Comparison of ENCODE assay signal across 8 cellular contexts in the genomic region with DNA sequence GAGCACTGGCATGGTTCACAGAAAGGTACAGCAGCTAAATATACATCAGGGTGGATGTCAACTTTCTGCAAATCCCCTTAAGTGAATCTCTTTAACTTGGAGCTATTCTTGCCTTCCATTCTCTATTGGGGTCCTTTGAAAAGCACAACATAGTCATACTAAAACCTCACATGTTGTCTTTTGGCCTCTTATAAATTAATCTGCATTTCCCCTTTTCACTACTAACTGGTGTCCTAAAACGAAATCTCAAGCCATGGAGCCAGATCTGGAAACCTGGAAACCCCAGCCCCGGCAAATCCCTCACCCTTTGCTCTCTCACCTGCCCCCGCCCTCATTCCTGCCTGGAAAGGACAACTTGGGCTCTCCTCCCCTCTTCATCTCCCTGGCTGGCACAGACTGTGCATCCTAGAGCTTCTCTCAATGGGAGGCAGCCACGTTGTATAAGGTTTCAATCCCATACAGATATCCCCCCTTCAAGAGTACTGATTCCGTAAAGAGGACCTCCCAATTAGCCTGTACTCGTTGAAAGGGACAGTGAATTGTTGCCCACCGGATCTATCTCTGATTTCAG. TPM values are rescaled to one million over a fixed set of nuclear protein-coding genes. Genes with fewer than 3 reads are reported as not detected.
DNase-seq lines count a peak whose midpoint lies in the region; ATAC-seq and TF ChIP-seq lines count a peak whose summit lies in the region.

No MANE protein-coding gene starts in this region.

- H3K9me3 ChIP-seq in SU-DHL-6 (ENCODE audit: insufficient read depth, low read length) (no peaks in the 10 kb centered on the region), testis (no peaks in the 10 kb centered on the region)

- no peak overlapping the region for H3K4me3 ChIP-seq in SU-DHL-6 (ENCODE audit: insufficient read depth, low read length, poor library complexity, severe bottlenecking)
- H3K4me3 ChIP-seq in testis, result peak overlapping the region; percentile 73 to 82

- no peaks in the 10 kb centered on the region for H3K4me1 ChIP-seq in testis

- H3K9me2 ChIP-seq in SU-DHL-6 (replicated peaks; ENCODE audit: insufficient read depth, low read length), result no peaks in the 10 kb centered on the region

- 16 to 17% methylated on average over 7 of the region's 7 CpGs for WGBS in testis, 2 donors

- 0 out of 2 replicates have a peak, but pooled peaks cover 3% of the 10 kb centered on the region for H3K36me3 ChIP-seq in SU-DHL-6 (ENCODE audit: low read length)
- H3K36me3 ChIP-seq in testis (ENCODE audit: low read depth, missing control alignments), result no peaks in the 10 kb centered on the region

- H3K4me2 ChIP-seq in SU-DHL-6 (ENCODE audit: low read depth, low read length, poor library complexity, severe bottlenecking), result peak overlapping the region; percentile 78

- H3K9ac ChIP-seq in SU-DHL-6 (ENCODE audit: low read length), result 0 out of 2 replicates have a peak overlapping the region, but pooled peaks have one; percentile 63

- DNase-seq in NCI-H1092 (lab: John Stamatoyannopoulos, UW), result peak; percentile 15
- DNase-seq in NCI-H1092 treated with DMSO at 0.1 percent for 48 hours (lab: John Stamatoyannopoulos, UW), result no peak
- peak; percentile 16 for DNase-seq in iPS-NIHi7 (ENCODE audit: extremely low spot score)
- DNase-seq in testis, result no peak

- H3K27me3 ChIP-seq in SU-DHL-6 (ENCODE audit: low read length), result no peaks in the 10 kb centered on the region
- no peaks in the 10 kb centered on the region for H3K27me3 ChIP-seq in testis

- H2AFZ ChIP-seq in SU-DHL-6 (ENCODE audit: low read depth, low read length, severe bottlenecking), result no peak overlapping the region

- no peak for ATAC-seq in HG02623 (IDR thresholded peaks at IDR 0.05; ENCODE audit: unreplicated experiment)
- ATAC-seq in GM18498 (IDR thresholded peaks at IDR 0.05; ENCODE audit: unreplicated experiment), result no peak
- ATAC-seq in GM19455 (IDR thresholded peaks at IDR 0.05; ENCODE audit: unreplicated experiment), result no peak

- no peak for TF ChIP-seq CTCF in SU-DHL-6 (IDR thresholded peaks at IDR 0.05; ENCODE audit: insufficient read depth, low read length, poor library complexity, severe bottlenecking)
- no peak for TF ChIP-seq CTCF in testis (IDR thresholded peaks at IDR 0.05)

- H3K27ac ChIP-seq in SU-DHL-6 (ENCODE audit: low read depth, low read length) (no peak overlapping the region), testis (no peak overlapping the region)

- no peak for TF ChIP-seq POLR2A in testis (IDR thresholded peaks at IDR 0.05)

- no peaks in the 10 kb centered on the region for H4K20me1 ChIP-seq in SU-DHL-6 (ENCODE audit: low read depth, low read length)

- no peaks in the 10 kb centered on the region for H3K79me2 ChIP-seq in SU-DHL-6 (ENCODE audit: insufficient read depth, low read length)

- H3F3A ChIP-seq in SU-DHL-6 (ENCODE audit: insufficient read depth), result no peaks in the 10 kb centered on the region

- intact Hi-C loops in testis (cut with DNase I; ENCODE audit: low total_unique reads), result loop anchor here (10.0 kb wide), 1 partner anchor 176 kb away; no protein-coding TSS in a partner anchor

RNA-seq across cellular contexts. Expression of a gene that starts 1.5 kb away (rescaled TPM):
- 10 to 100 TPM; 12.3 to 14.6 TPM for total RNA-seq in testis
- polyA plus RNA-seq in testis (ENCODE audit: insufficient read depth, low read depth, low replicate concordance), result 17.4 TPM

Comparison
In these comparisons a context has a peak if more than half of its experiments do, and no peak if none do; other contexts are left out.
1. DNase-seq: peak in NCI-H1092 (single experiment) and iPS-NIHi7 (single experiment); none in NCI-H1092 treated with DMSO at 0.1 percent for 48 hours (single experiment) and testis (single experiment).